In genomic region chr20:53752583-53752970, GRCh38 we compare ENCODE assay signal across 12 cellular contexts.
DNase-seq lines count a peak whose midpoint lies in the region; ATAC-seq and TF ChIP-seq lines count a peak whose summit lies in the region.
"Had no signal": no experiment of that assay in that cellular context is flagged by ENCODE, and none has a peak within 500 bp of the region (broad histone marks: within the 10 kb centered on the region; RNA-seq: fewer than 3 reads in every experiment).

No MANE protein-coding gene starts in this region.

- TF ChIP-seq POLR2A in thyroid gland (IDR thresholded peaks at IDR 0.05): no peak

- H3K27me3 Mint-ChIP-seq in activated naive CD4-positive, alpha-beta T cell treated with anti-CD3 and anti-CD28 coated beads for 36 hours (ENCODE audit: low read depth): no peaks in the 10 kb centered on the region
- H3K27me3 Mint-ChIP-seq in activated B cell treated with CpG ODN at 0.5 μM for 24 hours: no peaks in the 10 kb centered on the region

- peak overlapping the region; percentile 91 for H3K27ac ChIP-seq in iPS-20b (ENCODE audit: low read length)
- peak overlapping the region in 2 of 3 donors; percentile 12 to 20 for H3K27ac ChIP-seq in thyroid gland
- H3K27ac ChIP-seq in right atrium auricular region: no peak overlapping the region

- H3K9me3 ChIP-seq in iPS-20b (ENCODE audit: insufficient read depth, low read depth, low read length) (no peaks in the 10 kb centered on the region), thyroid gland (no peaks in the 10 kb centered on the region), right atrium auricular region (no peaks in the 10 kb centered on the region)
- H3K9me3 ChIP-seq: pancreas had no signal

- peak overlapping the region; percentile 91 for H3K27ac Mint-ChIP-seq in activated naive CD4-positive, alpha-beta T cell treated with anti-CD3 and anti-CD28 coated beads for 36 hours
- H3K27ac Mint-ChIP-seq in activated B cell treated with CpG ODN at 0.5 μM for 24 hours: peak overlapping the region; percentile 95

- H3K4me3 ChIP-seq in iPS-20b (ENCODE audit: low read length) (peak overlapping the region; percentile 26; the same call in 1 of the 2 replicates), thyroid gland (replicated peaks in 1 of 3) (no peak overlapping the region), right atrium auricular region (no peak overlapping the region)
- H3K4me3 ChIP-seq: pancreas had no signal

- intact Hi-C loops in activated naive CD4-positive, alpha-beta T cell treated with anti-CD3 and anti-CD28 coated beads for 36 hours (cut with micrococcal nuclease): loop anchor here (5.0 kb wide), 2 partner anchors 165 to 680 kb away; no protein-coding TSS in a partner anchor
- intact Hi-C loops in activated B cell treated with CpG ODN at 0.5 μM for 24 hours (cut with micrococcal nuclease): loop anchor here (5.0 kb wide), 2 partner anchors 160 to 165 kb away; partner anchors contain the start of gene ZNF217
- intact Hi-C loops in thyroid gland (cut with DNase I): no loop called here

- no peaks in the 10 kb centered on the region for H3K27me3 ChIP-seq in iPS-20b (ENCODE audit: insufficient read depth, low read length)
- H3K27me3 ChIP-seq in thyroid gland: no peaks in the 10 kb centered on the region
- H3K27me3 ChIP-seq in right atrium auricular region: no peaks in the 10 kb centered on the region
- H3K27me3 ChIP-seq: pancreas had no signal

- TF ChIP-seq CTCF in activated B cell treated with CpG ODN at 0.5 μM for 24 hours (IDR thresholded peaks at IDR 0.05) (no peak), thyroid gland (IDR thresholded peaks at IDR 0.05) (no peak), right atrium auricular region (IDR thresholded peaks at IDR 0.05) (no peak)

- H3K36me3 Mint-ChIP-seq in activated naive CD4-positive, alpha-beta T cell treated with anti-CD3 and anti-CD28 coated beads for 36 hours (ENCODE audit: low read depth): no peaks in the 10 kb centered on the region
- no peaks in the 10 kb centered on the region for H3K36me3 Mint-ChIP-seq in activated B cell treated with CpG ODN at 0.5 μM for 24 hours (ENCODE audit: low read depth)

- ATAC-seq in activated B cell treated with CpG ODN at 0.5 μM for 24 hours (ENCODE audit: low read depth) (no peak), GM18498 (IDR thresholded peaks at IDR 0.05; ENCODE audit: unreplicated experiment) (no peak)

- H3K4me1 Mint-ChIP-seq in activated naive CD4-positive, alpha-beta T cell treated with anti-CD3 and anti-CD28 coated beads for 36 hours (ENCODE audit: low read depth): peaks cover 76% of the 10 kb centered on the region
- H3K4me1 Mint-ChIP-seq in activated B cell treated with CpG ODN at 0.5 μM for 24 hours: peaks cover 67% of the 10 kb centered on the region

- peak overlapping the region; percentile 77; the same call in 1 of the 2 replicates for H3K9ac ChIP-seq in iPS-20b (ENCODE audit: low read depth, low read length)

- no peak for DNase-seq in activated naive CD4-positive, alpha-beta T cell treated with anti-CD3 and anti-CD28 coated beads for 36 hours
- no peak for DNase-seq in activated naive CD4-positive, alpha-beta T cell treated with anti-CD3 and anti-CD28 coated beads, Interleukin-2, amount 50 U/mL, for 16 hours
- DNase-seq in activated B cell treated with CpG ODN at 0.5 μM for 24 hours: no peak
- DNase-seq in thyroid gland: no peak
- DNase-seq in right atrium auricular region (ENCODE audit: low spot score): no peak
- DNase-seq in HuH-7.5 (ENCODE audit: low spot score): no peak
- DNase-seq: activated gamma-delta T cell; AML-193; effector CD4-positive, alpha-beta T cell; pancreas had no signal

- POLR2A ChIA-PET in activated B cell treated with CpG ODN at 0.5 μM for 24 hours (lab: Charles Lee): interaction anchor here (0.7 to 2.5 kb wide), 2 partner anchors 33 to 158 kb away, joined by 3 to 18 read pairs; no protein-coding TSS in a partner anchor

- CTCF ChIA-PET in activated naive CD4-positive, alpha-beta T cell treated with anti-CD3 and anti-CD28 coated beads for 36 hours (lab: Charles Lee): interaction anchor here (1.4 to 1.7 kb wide), 2 partner anchors 34 to 120 kb away, joined by 3 to 5 read pairs; no protein-coding TSS in a partner anchor
- CTCF ChIA-PET in activated B cell treated with CpG ODN at 0.5 μM for 24 hours (lab: Charles Lee): no interaction called here

- H3K4me1 ChIP-seq in iPS-20b (ENCODE audit: insufficient read depth, low read length) (peaks cover 48% of the 10 kb centered on the region), thyroid gland (peaks cover 21 to 26% of the 10 kb centered on the region in 2 donors), right atrium auricular region (peaks cover 0 to 8% of the 10 kb centered on the region in 2 donors)

- H3K9me3 Mint-ChIP-seq in activated naive CD4-positive, alpha-beta T cell treated with anti-CD3 and anti-CD28 coated beads for 36 hours: no peaks in the 10 kb centered on the region
- H3K9me3 Mint-ChIP-seq in activated B cell treated with CpG ODN at 0.5 μM for 24 hours: no peaks in the 10 kb centered on the region

- 94 to 100% methylated on average over 3 of the region's 3 CpGs for WGBS in thyroid gland, 2 donors

- no peak overlapping the region for H3K4me3 Mint-ChIP-seq in activated naive CD4-positive, alpha-beta T cell treated with anti-CD3 and anti-CD28 coated beads for 36 hours
- H3K4me3 Mint-ChIP-seq in activated B cell treated with CpG ODN at 0.5 μM for 24 hours: no peak overlapping the region

- H3K36me3 ChIP-seq in iPS-20b (ENCODE audit: insufficient read depth, low read depth, low read length) (no peaks in the 10 kb centered on the region), thyroid gland (no peaks in the 10 kb centered on the region), right atrium auricular region (no peaks in the 10 kb centered on the region)
- H3K36me3 ChIP-seq: pancreas had no signal

Comparison
In these comparisons a context has a peak if more than half of its experiments do, and no peak if none do; other contexts are left out.
1. H3K27ac ChIP-seq: peak in iPS-20b (single experiment) and thyroid gland (2 of 3); none in right atrium auricular region (0 of 2).